ENCODE assay signal across 8 cellular contexts in genomic region chr12:7018350-7019042, GRCh38.
DNase-seq lines count a peak whose midpoint lies in the region; ATAC-seq lines count a peak whose summit lies in the region.

A gene with protein sequence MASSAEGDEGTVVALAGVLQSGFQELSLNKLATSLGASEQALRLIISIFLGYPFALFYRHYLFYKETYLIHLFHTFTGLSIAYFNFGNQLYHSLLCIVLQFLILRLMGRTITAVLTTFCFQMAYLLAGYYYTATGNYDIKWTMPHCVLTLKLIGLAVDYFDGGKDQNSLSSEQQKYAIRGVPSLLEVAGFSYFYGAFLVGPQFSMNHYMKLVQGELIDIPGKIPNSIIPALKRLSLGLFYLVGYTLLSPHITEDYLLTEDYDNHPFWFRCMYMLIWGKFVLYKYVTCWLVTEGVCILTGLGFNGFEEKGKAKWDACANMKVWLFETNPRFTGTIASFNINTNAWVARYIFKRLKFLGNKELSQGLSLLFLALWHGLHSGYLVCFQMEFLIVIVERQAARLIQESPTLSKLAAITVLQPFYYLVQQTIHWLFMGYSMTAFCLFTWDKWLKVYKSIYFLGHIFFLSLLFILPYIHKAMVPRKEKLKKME (minus strand): TSS chr12:7018476. CDS start chr12:7018424, 52 bp downstream.

- peak; percentile 89 for ATAC-seq in GM19043 (IDR thresholded peaks at IDR 0.05; ENCODE audit: low read depth, unreplicated experiment)
- peak; percentile 83 for ATAC-seq in HG03378 (IDR thresholded peaks at IDR 0.05; ENCODE audit: unreplicated experiment)
- peak; percentile 96 to 98 for ATAC-seq in activated CD4-positive, CD25-positive, alpha-beta regulatory T cell treated with anti-CD3 and anti-CD28 coated beads, Interleukin-2, amount 50 U/mL, for 24 hours

- DNase-seq in Ammon's horn (ENCODE audit: low spot score) (peak; percentile 96), NCI-H446 treated with DMSO at 0.1 percent for 48 hours (lab: John Stamatoyannopoulos, UW) (peak; percentile 91), cerebellar cortex (ENCODE audit: low spot score) (peak; percentile 96), islet precursor cell (peak; percentile 99)
- peak; percentile 92 to 94 (median 93) for DNase-seq in stimulated activated CD4-positive, alpha-beta T cell treated with anti-CD3 and anti-CD28 coated beads, Interleukin-12 subunit alpha, Interleukin-12 subunit beta, amount 100 ng/mL, for 48 hours (ENCODE audit: low read depth in 2 of 3, low spot score in 1 of 3)

Comparison
In these comparisons a context has a peak if more than half of its experiments do, and no peak if none do; other contexts are left out.
1. Peak in every context shown above with its lines: DNase-seq and ATAC-seq.